8 cellular contexts compared by ENCODE assay signal in the genomic region with DNA sequence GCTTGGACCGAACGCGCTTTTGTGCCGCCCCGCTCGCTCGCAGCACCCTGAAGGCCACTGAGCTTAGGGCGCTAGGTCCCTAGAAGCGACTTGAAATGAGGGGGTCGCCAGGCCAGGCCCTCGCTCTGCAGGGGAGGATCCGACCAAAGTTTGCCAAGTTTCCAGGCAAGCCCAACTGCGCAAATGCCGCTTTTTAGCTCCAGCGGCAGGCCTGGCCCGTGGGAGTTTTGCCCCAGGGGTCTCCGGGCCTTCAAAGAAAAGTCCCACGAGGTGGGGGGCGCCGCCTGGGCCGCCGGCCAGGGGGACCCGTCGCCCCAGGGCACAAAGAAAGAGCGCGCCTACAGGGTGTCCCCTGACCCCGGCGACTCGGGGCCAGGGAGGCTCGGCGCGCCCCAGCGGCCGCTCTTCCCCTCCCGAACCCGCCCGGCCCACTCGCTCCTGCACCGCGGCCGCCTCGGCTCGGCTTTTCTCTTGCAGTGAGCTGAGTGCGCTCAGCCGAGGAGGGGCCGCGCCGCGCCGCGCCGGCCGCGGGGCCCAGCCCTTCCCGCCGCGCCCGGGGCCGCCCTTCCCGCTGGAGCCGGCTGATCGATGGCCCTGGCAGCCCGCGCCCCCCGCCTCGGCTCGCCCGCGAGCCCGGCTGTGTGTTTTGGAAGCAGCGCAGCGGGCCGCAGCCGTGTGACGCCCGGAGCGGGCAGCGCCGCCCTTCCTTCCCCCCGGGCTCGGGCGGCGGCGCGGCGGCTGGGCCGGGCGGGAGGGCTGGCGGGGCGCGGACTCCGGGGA. TPM values are rescaled to one million over a fixed set of nuclear protein-coding genes. Genes with fewer than 3 reads are reported as not detected.
DNase-seq lines count a peak whose midpoint lies in the region; ATAC-seq, FAIRE-seq and TF ChIP-seq lines count a peak whose summit lies in the region.

No MANE protein-coding gene starts in this region.

- H3K4me3 Mint-ChIP-seq in MCF 10A (ENCODE audit: unreplicated experiment): peak overlapping the region; percentile 92

- POLR2A ChIA-PET in MCF 10A (lab: Yijun Ruan, JAX): interaction anchor here (0.6 to 1.6 kb wide), 9 partner anchors 11 to 604 kb away, joined by 3 to 10 read pairs (median 4); no protein-coding TSS in a partner anchor
- POLR2A ChIA-PET in HepG2 (lab: Yijun Ruan, JAX): interaction anchor here (0.6 to 1.4 kb wide), 7 partner anchors 9 to 579 kb away, joined by 3 to 7 read pairs (median 3); no protein-coding TSS in a partner anchor

- FAIRE-seq in HepG2 (lab: Jason Lieb, UNC): no peak

- H4K20me1 ChIP-seq in OCI-LY1 (ENCODE audit: insufficient read depth, low read length) (no peaks in the 10 kb centered on the region), HepG2 (ENCODE audit: insufficient read depth, low read length) (no peaks in the 10 kb centered on the region; the same call in 1 of the 2 replicates)

- H3K36me3 ChIP-seq in OCI-LY1 (ENCODE audit: insufficient read depth, low read length): no peaks in the 10 kb centered on the region
- H3K36me3 ChIP-seq in HepG2 (replicated peaks in 1 of 2; ENCODE audit: control insufficient read depth in 1 of 2, insufficient read depth in 2 of 2, low read length in 2 of 2): no peaks in the 10 kb centered on the region
- no peaks in the 10 kb centered on the region for H3K36me3 ChIP-seq in stomach smooth muscle (ENCODE audit: control insufficient read depth in 2 of 2, insufficient read depth in 2 of 2, low read length in 2 of 2)

- H3K79me2 ChIP-seq in OCI-LY1 (ENCODE audit: insufficient read depth, low read length) (no peaks in the 10 kb centered on the region), HepG2 (ENCODE audit: insufficient read depth, low read length) (peaks cover 50% of the 10 kb centered on the region)

- peaks cover 11% of the 10 kb centered on the region for H3K4me1 Mint-ChIP-seq in MCF 10A (ENCODE audit: insufficient read depth, unreplicated experiment)

- peak overlapping the region; percentile 84 for H3K4me2 ChIP-seq in OCI-LY1 (ENCODE audit: low read length)
- peak overlapping the region; percentile 92 for H3K4me2 ChIP-seq in HepG2 (ENCODE audit: low read depth, low read length)

- CTCF ChIA-PET in MCF 10A (lab: Yijun Ruan, JAX): interaction anchor here (0.6 to 0.9 kb wide), 4 partner anchors 34 to 301 kb away, joined by 3 to 4 read pairs (median 3); no protein-coding TSS in a partner anchor
- CTCF ChIA-PET in HepG2 (lab: Yijun Ruan, JAX; ENCODE audit: low intra/inter-chr PET ratio, low total read pairs): no interaction called here

- no TSS peak for BruUV-seq in MCF 10A (replicated peaks; lab: Mats Ljungman, UMichigan)
- BruUV-seq in HepG2 (replicated peaks; lab: Mats Ljungman, UMichigan): no TSS peak

- in situ Hi-C loops in HepG2 (cut with HindIII; ENCODE audit: extremely low pct_ligation_motif_present, low pct_unique_long_range_greater_than_20kb): no loop called here

- no peak for TF ChIP-seq RAD21 in HepG2 (CRISPR knock-in tag; IDR thresholded peaks at IDR 0.05)

- H3K27me3 ChIP-seq in OCI-LY1 (ENCODE audit: insufficient read depth, low read length) (no peaks in the 10 kb centered on the region; the same call in 1 of the 2 replicates), HepG2 (ENCODE audit: control insufficient read depth in 1 of 2, insufficient read depth in 2 of 2, low read length in 2 of 2) (no peaks in the 10 kb centered on the region; a peak in 1 of 5 replicates), stomach smooth muscle (ENCODE audit: control insufficient read depth in 1 of 2, insufficient read depth in 2 of 2, low read length in 2 of 2) (no peaks in the 10 kb centered on the region)

- H3K4me3 ChIP-seq in OCI-LY1 (ENCODE audit: low read depth, low read length, poor library complexity, severe bottlenecking) (peak overlapping the region; percentile 63), HepG2 (replicated peaks in 1 of 3; ENCODE audit: insufficient read depth in 1 of 3, low read depth in 2 of 3, low read length in 3 of 3) (peak overlapping the region; percentile 75 to 84 (median 82)), stomach smooth muscle (ENCODE audit: low read length in 2 of 2) (peak overlapping the region; percentile 69 to 80)

- TF ChIP-seq CTCF in OCI-LY1 (IDR thresholded peaks at IDR 0.05; ENCODE audit: low read length): no peak
- no peak for TF ChIP-seq CTCF in MCF 10A (IDR thresholded peaks at IDR 0.05; ENCODE audit: unreplicated experiment)
- TF ChIP-seq CTCF in HepG2 (CRISPR knock-in tag; IDR thresholded peaks at IDR 0.05): no peak

- H2AFZ ChIP-seq in OCI-LY1 (ENCODE audit: low read length) (no peak overlapping the region), HepG2 (ENCODE audit: low read length) (no peak overlapping the region)

- H3K4me1 ChIP-seq in OCI-LY1 (ENCODE audit: insufficient read depth, low read length, severe bottlenecking) (peaks cover 4% of the 10 kb centered on the region), HepG2 (ENCODE audit: insufficient read depth, low read length) (peaks cover 14% of the 10 kb centered on the region), stomach smooth muscle (ENCODE audit: control insufficient read depth, insufficient read depth, low read length) (peaks cover 22% of the 10 kb centered on the region)

- ATAC-seq in Right ventricle myocardium superior (ENCODE audit: poor library complexity): peak; percentile 24
- no peak for ATAC-seq in left ventricle myocardium superior
- ATAC-seq in HG02840 (IDR thresholded peaks at IDR 0.05; ENCODE audit: low FRiP score, unreplicated experiment): peak; percentile 32
- ATAC-seq in HepG2: peak; percentile 27

- peaks cover 10% of the 10 kb centered on the region for H3K9me3 Mint-ChIP-seq in MCF 10A (ENCODE audit: unreplicated experiment)

- H3K9me3 ChIP-seq in OCI-LY1 (ENCODE audit: low read length) (no peaks in the 10 kb centered on the region), HepG2 (ENCODE audit: low read length) (no peaks in the 10 kb centered on the region), stomach smooth muscle (ENCODE audit: control insufficient read depth in 2 of 2, low read length in 2 of 2) (no peaks in the 10 kb centered on the region)

- H3K27ac ChIP-seq in OCI-LY1 (ENCODE audit: low read depth, low read length, poor library complexity, severe bottlenecking): no peak overlapping the region
- H3K27ac ChIP-seq in HepG2 (ENCODE audit: extremely low read length, insufficient read depth, low read length): peak overlapping the region; percentile 93
- peak overlapping the region; percentile 97 for H3K27ac ChIP-seq in stomach smooth muscle (ENCODE audit: low read length)

- H3K27me3 Mint-ChIP-seq in MCF 10A (ENCODE audit: insufficient read depth, unreplicated experiment): no peaks in the 10 kb centered on the region

- H3K9me2 ChIP-seq in OCI-LY1 (ENCODE audit: low read depth, low read length): no peaks in the 10 kb centered on the region

- DNase-seq in Right ventricle myocardium superior (no peak), left ventricle myocardium superior (no peak), MCF 10A (ENCODE audit: unreplicated experiment) (no peak), HepG2 (ENCODE audit: low spot score) (no peak), glomerular visceral epithelial cell (ENCODE audit: extremely low spot score) (no peak)

- H3K36me3 Mint-ChIP-seq in MCF 10A (ENCODE audit: insufficient read depth, unreplicated experiment): peaks cover 9% of the 10 kb centered on the region

- TF ChIP-seq EP300 in HepG2 (IDR thresholded peaks at IDR 0.05; ENCODE audit: low read depth in 2 of 2, low read length in 2 of 2) (no peak), HepG2 (CRISPR knock-in tag; IDR thresholded peaks at IDR 0.05; ENCODE audit: borderline replicate concordance) (no peak)

- intact Hi-C loops in Right ventricle myocardium superior (cut with DNase I): no loop called here
- intact Hi-C loops in left ventricle myocardium superior (cut with micrococcal nuclease): no loop called here
- intact Hi-C loops in MCF 10A (cut with micrococcal nuclease): no loop called here
- intact Hi-C loops in HepG2 (cut with micrococcal nuclease; ENCODE audit: unreplicated experiment): loop anchor here (10.0 kb wide), 2 partner anchors 382 to 978 kb away; partner anchors contain the start of gene RELL1

- H3K9ac ChIP-seq in OCI-LY1 (ENCODE audit: low read length) (peak overlapping the region; percentile 47; the same call in 1 of the 2 replicates), HepG2 (ENCODE audit: insufficient read depth, low read depth, low read length) (peak overlapping the region; percentile 94), stomach smooth muscle (ENCODE audit: low read length in 2 of 2) (peak overlapping the region; percentile 81 to 84)

- 0 out of 2 replicates have a peak, but pooled peaks cover 3% of the 10 kb centered on the region for H3F3A ChIP-seq in OCI-LY1 (ENCODE audit: insufficient read depth, low read length)

- H3K27ac Mint-ChIP-seq in MCF 10A (ENCODE audit: low read depth, unreplicated experiment): no peak overlapping the region

- TF ChIP-seq POLR2A in HepG2 (IDR thresholded peaks at IDR 0.05; ENCODE audit: insufficient read depth in 1 of 2, low read depth in 2 of 2, low read length in 2 of 2): peak in 1 of 2 experiments; percentile 45; a peak in 3 of 4 replicates

- 3% methylated on average over 13 of the region's 92 CpGs for WGBS in HepG2 (ENCODE audit: low lambda C conversion rate)

RNA-seq across cellular contexts. Expression of gene KLF3, which starts 0.8 kb away (rescaled TPM):
- total RNA-seq in Right ventricle myocardium superior: 16.5 TPM
- total RNA-seq in left ventricle myocardium superior: 17.7 TPM
- 45.3 and 51.2 TPM in 2 replicates for total RNA-seq in MCF 10A (2022)
- total RNA-seq in HepG2 (2016; rRNA removed; fragmentation: Illumina TruSeq; extraction: Trizol): 29.1 and 45.2 TPM in 2 replicates
- 5.0 and 6.9 TPM in 2 replicates for total RNA-seq in HepG2 (2016; cell fraction: cytosol; rRNA removed; fragmentation: Illumina TruSeq; extraction: Trizol; ENCODE audit: low read depth)
- 29.1 and 39.1 TPM in 2 replicates for total RNA-seq in HepG2 (2016; cell fraction: insoluble cytoplasmic fraction; rRNA removed; fragmentation: Illumina TruSeq; extraction: Trizol)
- 27.0 and 29.9 TPM in 2 replicates for total RNA-seq in HepG2 (2016; cell fraction: membrane; rRNA removed; fragmentation: Illumina TruSeq; extraction: Trizol)
- 38.1 and 42.0 TPM in 2 replicates for total RNA-seq in HepG2 (2016; cell fraction: nucleus; rRNA removed; fragmentation: Illumina TruSeq; extraction: Trizol)
- polyA plus RNA-seq in HepG2 (2011; rRNA removed): 32.2 and 37.8 TPM in 2 replicates
- polyA plus RNA-seq in HepG2 (2011; cell fraction: cytosol; rRNA removed): 23.4 and 26.9 TPM in 2 replicates
- polyA plus RNA-seq in HepG2 (2011; cell fraction: nucleus; rRNA removed): 34.9 and 36.5 TPM in 2 replicates
- 35.9 and 36.8 TPM in 2 replicates for polyA plus RNA-seq in HepG2 (2012)
- 12.2 and 13.0 TPM in 2 replicates for polyA plus RNA-seq in HepG2 (2016; cell fraction: cytosol; fragmentation: Illumina TruSeq; extraction: Trizol; ENCODE audit: low read depth)
- polyA plus RNA-seq in HepG2 (2016; cell fraction: insoluble cytoplasmic fraction; fragmentation: Illumina TruSeq; extraction: Trizol; ENCODE audit: low read depth): 46.7 and 48.9 TPM in 2 replicates
- polyA plus RNA-seq in HepG2 (2016; cell fraction: membrane; fragmentation: Illumina TruSeq; extraction: Trizol; ENCODE audit: low read depth): 28.6 and 30.0 TPM in 2 replicates
- polyA plus RNA-seq in HepG2 (2016; cell fraction: nucleus; fragmentation: Illumina TruSeq; extraction: Trizol; ENCODE audit: insufficient read depth, low read depth): 40.1 and 41.8 TPM in 2 replicates
- polyA minus RNA-seq in HepG2 (2011; rRNA and poly(A)+ RNA removed; ENCODE audit: low replicate concordance): 23.8 and 59.2 TPM in 2 replicates
- 32.1 and 36.4 TPM in 2 replicates for polyA minus RNA-seq in HepG2 (2011; cell fraction: cytosol; rRNA and poly(A)+ RNA removed)
- polyA minus RNA-seq in HepG2 (2011; cell fraction: nucleus; rRNA and poly(A)+ RNA removed): 148 and 153 TPM in 2 replicates
